In the genomic region with DNA sequence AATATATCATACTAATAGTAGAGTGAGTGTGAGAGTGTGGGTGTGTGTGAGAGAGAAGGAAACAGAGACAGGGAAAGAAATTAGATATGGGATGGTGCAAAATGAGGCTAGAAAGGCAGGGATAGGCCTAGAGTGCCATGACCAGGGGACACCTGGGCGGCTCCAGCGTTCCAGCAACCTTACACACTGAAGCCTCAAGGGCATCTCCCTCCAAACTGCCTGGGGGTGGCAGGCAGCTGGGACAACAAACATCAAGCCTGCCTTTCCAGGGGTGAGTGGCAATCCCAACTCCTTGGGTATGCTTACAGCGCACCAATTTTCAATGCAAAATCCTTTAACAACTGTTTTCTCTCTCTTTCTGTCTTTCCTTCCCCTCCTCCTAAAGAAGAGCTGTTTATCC, we compare ENCODE assay signal across 22 cellular contexts.
A peak's percentile ranks its signal among the peaks of the same experiment; 100 is the strongest.
DNase-seq lines count a peak whose midpoint lies in the region; ATAC-seq and TF ChIP-seq lines count a peak whose summit lies in the region.
"Had no signal": no experiment of that assay in that cellular context is flagged by ENCODE, and none has a peak within 500 bp of the region (broad histone marks: within the 10 kb centered on the region; RNA-seq: fewer than 3 reads in every experiment).

No MANE protein-coding gene starts in this region.

- H3K4me1 Mint-ChIP-seq in brain, result peaks cover 71% of the 10 kb centered on the region
- H3K4me1 Mint-ChIP-seq: activated CD4-positive, alpha-beta T cell treated with anti-CD3 and anti-CD28 coated beads for 36 hours; T-cell had no signal

- peak overlapping the region in 3 of 5 experiments; percentile 6 to 80 (median 45) for H3K27ac Mint-ChIP-seq in brain
- H3K27ac Mint-ChIP-seq: activated CD4-positive, alpha-beta T cell treated with anti-CD3 and anti-CD28 coated beads for 36 hours; activated naive CD8-positive, alpha-beta T cell; activated T-cell treated with anti-CD3 and anti-CD28 coated beads, Interleukin-2, amount 50 U/mL, for 72 hours; CD14-positive monocyte; T-cell had no signal

- TF ChIP-seq CTCF in HEK293 (tag by site-specific recombination; IDR thresholded peaks at IDR 0.05), result no peak
- no peak for TF ChIP-seq CTCF in brain (conservative IDR thresholded peaks at IDR 0.05)
- TF ChIP-seq CTCF in stomach (IDR thresholded peaks at IDR 0.05), result no peak

- H3K36me3 ChIP-seq in HEK293 (ENCODE audit: control insufficient read depth in 2 of 2, insufficient read depth in 1 of 2, low read length in 2 of 2), result no peaks in the 10 kb centered on the region
- H3K36me3 ChIP-seq in mesenchymal stem cell (ENCODE audit: control insufficient read depth in 1 of 2, insufficient read depth in 2 of 2, low read depth in 1 of 2, low read length in 2 of 2), result peaks cover 6 to 8% of the 10 kb centered on the region in 2 experiments
- H3K36me3 ChIP-seq in stomach, result no peaks in the 10 kb centered on the region
- H3K36me3 ChIP-seq: colonic mucosa had no signal

- ATAC-seq in HG03025 (IDR thresholded peaks at IDR 0.05; ENCODE audit: low FRiP score, unreplicated experiment), result no peak
- ATAC-seq: activated CD4-positive, alpha-beta T cell treated with anti-CD3 and anti-CD28 coated beads for 36 hours; activated T-cell treated with anti-CD3 and anti-CD28 coated beads, Interleukin-2, amount 50 U/mL, for 72 hours; T-cell had no signal

- no peak overlapping the region for H4K91ac ChIP-seq in mesenchymal stem cell (ENCODE audit: low read length)

- TF ChIP-seq POLR2A in stomach (IDR thresholded peaks at IDR 0.05), result no peak

- no peak overlapping the region for H3K4ac ChIP-seq in mesenchymal stem cell (ENCODE audit: low read depth in 1 of 2, low read length in 2 of 2)

- H3K27me3 Mint-ChIP-seq in brain, result peaks cover 3% of the 10 kb centered on the region
- H3K27me3 Mint-ChIP-seq: activated CD4-positive, alpha-beta T cell treated with anti-CD3 and anti-CD28 coated beads for 36 hours; activated naive CD8-positive, alpha-beta T cell had no signal

- no peak overlapping the region for H2BK5ac ChIP-seq in mesenchymal stem cell (ENCODE audit: low read depth, low read length, poor library complexity, severe bottlenecking)

- no peaks in the 10 kb centered on the region for H3K4me1 ChIP-seq in HEK293 (ENCODE audit: control insufficient read depth, insufficient read depth, low read length)
- H3K4me1 ChIP-seq in mesenchymal stem cell (ENCODE audit: control insufficient read depth, insufficient read depth, low read depth, low read length), result peaks cover 16% of the 10 kb centered on the region
- peaks cover 47 to 100% (median 82%) of the 10 kb centered on the region in 4 donors for H3K4me1 ChIP-seq in stomach
- H3K4me1 ChIP-seq: colonic mucosa had no signal

- H3K27me3 ChIP-seq in mesenchymal stem cell (ENCODE audit: control insufficient read depth in 1 of 2, insufficient read depth in 1 of 2, low read length in 2 of 2) (no peaks in the 10 kb centered on the region), stomach (no peaks in the 10 kb centered on the region)
- H3K27me3 ChIP-seq: colonic mucosa had no signal

- CTCF ChIA-PET in HEK293 (lab: Yijun Ruan, JAX), result interaction anchor here (0.8 to 0.9 kb wide), 2 partner anchors 42 to 187 kb away, joined by 3 read pairs; no protein-coding TSS in a partner anchor

- H4K8ac ChIP-seq in mesenchymal stem cell (ENCODE audit: low read length), result no peak overlapping the region

- POLR2A ChIA-PET in HEK293 (lab: Yijun Ruan, JAX), result no interaction called here

- no peak overlapping the region for H3K27ac ChIP-seq in HEK293 (ENCODE audit: extremely low read depth, low read depth, low read length)
- no peak overlapping the region for H3K27ac ChIP-seq in mesenchymal stem cell (ENCODE audit: low read length, poor library complexity, severe bottlenecking)
- H3K27ac ChIP-seq in stomach, result peak overlapping the region; percentile 53 to 86 (median 81)
- H3K27ac ChIP-seq: colonic mucosa had no signal

- no peak overlapping the region for H3K4me3 Mint-ChIP-seq in brain
- H3K4me3 Mint-ChIP-seq: activated CD4-positive, alpha-beta T cell treated with anti-CD3 and anti-CD28 coated beads for 36 hours; activated naive CD8-positive, alpha-beta T cell; activated T-cell treated with anti-CD3 and anti-CD28 coated beads, Interleukin-2, amount 50 U/mL, for 72 hours; CD14-positive monocyte; neural crest cell; T-cell had no signal

- H3K79me1 ChIP-seq in mesenchymal stem cell (replicated peaks; ENCODE audit: low read length, poor library complexity, severe bottlenecking), result peaks cover 46% of the 10 kb centered on the region

- H3K9me3 ChIP-seq in HEK293 (ENCODE audit: control insufficient read depth, insufficient read depth, low read depth, low read length) (no peaks in the 10 kb centered on the region), mesenchymal stem cell (ENCODE audit: control insufficient read depth, low read length) (no peaks in the 10 kb centered on the region), stomach (no peaks in the 10 kb centered on the region)
- H3K9me3 ChIP-seq: colonic mucosa had no signal

- no peak overlapping the region for H2AFZ ChIP-seq in mesenchymal stem cell (ENCODE audit: low read depth, low read length)

- H3K14ac ChIP-seq in mesenchymal stem cell (ENCODE audit: low read length in 2 of 2), result no peak overlapping the region

- peak overlapping the region in 1 of 2 experiments; percentile 56 for H3K23ac ChIP-seq in mesenchymal stem cell (ENCODE audit: low read length in 2 of 2)

- peak overlapping the region; percentile 17 for H3K9ac ChIP-seq in mesenchymal stem cell (ENCODE audit: low read length)

- 92% methylated on average over 3 of the region's 3 CpGs for WGBS in mesenchymal stem cell
- 73 to 92% (median 85%) methylated on average over 3 of the region's 3 CpGs for WGBS in stomach, 5 donors

- no peak overlapping the region for H2BK15ac ChIP-seq in mesenchymal stem cell (ENCODE audit: low read depth, poor library complexity, severe bottlenecking)

- peak overlapping the region; percentile 63 for H2AK5ac ChIP-seq in mesenchymal stem cell (ENCODE audit: low read length, severe bottlenecking)

- peak overlapping the region in 1 of 2 experiments; percentile 29 for H2BK12ac ChIP-seq in mesenchymal stem cell (ENCODE audit: low read length in 2 of 2)

- H3K4me3 ChIP-seq in HEK293 (ENCODE audit: low read depth, low read length) (no peak overlapping the region), mesenchymal stem cell (ENCODE audit: insufficient read depth in 1 of 2, low read depth in 1 of 2, low read length in 2 of 2) (no peak overlapping the region), stomach (no peak overlapping the region)
- H3K4me3 ChIP-seq: colonic mucosa had no signal

- no peak overlapping the region for H2BK120ac ChIP-seq in mesenchymal stem cell (ENCODE audit: low read depth, low read length)

- DNase-seq in mesenchymal stem cell (no peak), stomach (no peak), NCI-H1048 (lab: John Stamatoyannopoulos, UW) (no peak), HuH-7 (ENCODE audit: low spot score) (no peak)
- no peak for DNase-seq in activated effector memory CD4-positive, alpha-beta T cell treated with Interleukin-2 at 50 U/mL for 16 hours
- DNase-seq: activated CD4-positive, alpha-beta T cell treated with anti-CD3 and anti-CD28 coated beads for 36 hours; activated T-cell treated with anti-CD3 and anti-CD28 coated beads, Interleukin-2, amount 50 U/mL, for 72 hours; colonic mucosa; DMS 273 treated with DMSO at 0.1 percent for 48 hours; KBM-7; midbrain; NCI-H1694; NCI-H748 treated with DMSO at 0.1 percent for 48 hours; SHP77; stimulated activated CD4-positive, alpha-beta T cell treated with anti-CD3 and anti-CD28 coated beads, Interleukin-12 subunit alpha, Interleukin-12 subunit beta, amount 100 ng/mL, for 4 hours; T-cell had no signal

- no peak overlapping the region for H3K18ac ChIP-seq in mesenchymal stem cell (ENCODE audit: low read depth in 1 of 2, low read length in 2 of 2)

- no peaks in the 10 kb centered on the region for H3K9me3 Mint-ChIP-seq in brain
- H3K9me3 Mint-ChIP-seq: activated T-cell treated with anti-CD3 and anti-CD28 coated beads, Interleukin-2, amount 50 U/mL, for 72 hours; neural crest cell; T-cell had no signal

- no peak overlapping the region for H3K4me2 ChIP-seq in mesenchymal stem cell (ENCODE audit: low read length, poor library complexity, severe bottlenecking)

- no peak for TF ChIP-seq EP300 in stomach (IDR thresholded peaks at IDR 0.05)

- no peaks in the 10 kb centered on the region for H3K36me3 Mint-ChIP-seq in brain
- H3K36me3 Mint-ChIP-seq: activated naive CD8-positive, alpha-beta T cell; CD14-positive monocyte; T-cell had no signal

- intact Hi-C loops in stomach (cut with DNase I; ENCODE audit: low total_unique reads), result no loop called here

TF ChIP-seq in HEK293, 187 proteins besides CTCF, POLR2A, EP300 and RAD21:
- TF ChIP-seq SP3 (tag by site-specific recombination; IDR thresholded peaks at IDR 0.05), result no peak
- TF ChIP-seq ZFHX2 (tag by site-specific recombination; conservative IDR thresholded peaks at IDR 0.05), result peak; percentile 51; the same call in 1 of the 2 replicates
- TF ChIP-seq EGR2 (tag by site-specific recombination; IDR thresholded peaks at IDR 0.05; ENCODE audit: low read depth), result 0 out of 2 replicates have a peak, but pooled peaks have one; percentile 22

Comparison
In these comparisons a context has a peak if more than half of its experiments do, and no peak if none do; other contexts are left out.
1. H3K27ac ChIP-seq: peak in stomach (5 of 5); none in HEK293 (single experiment) and mesenchymal stem cell (single experiment).